1 cellular context compared by ENCODE assay signal in the genomic region with DNA sequence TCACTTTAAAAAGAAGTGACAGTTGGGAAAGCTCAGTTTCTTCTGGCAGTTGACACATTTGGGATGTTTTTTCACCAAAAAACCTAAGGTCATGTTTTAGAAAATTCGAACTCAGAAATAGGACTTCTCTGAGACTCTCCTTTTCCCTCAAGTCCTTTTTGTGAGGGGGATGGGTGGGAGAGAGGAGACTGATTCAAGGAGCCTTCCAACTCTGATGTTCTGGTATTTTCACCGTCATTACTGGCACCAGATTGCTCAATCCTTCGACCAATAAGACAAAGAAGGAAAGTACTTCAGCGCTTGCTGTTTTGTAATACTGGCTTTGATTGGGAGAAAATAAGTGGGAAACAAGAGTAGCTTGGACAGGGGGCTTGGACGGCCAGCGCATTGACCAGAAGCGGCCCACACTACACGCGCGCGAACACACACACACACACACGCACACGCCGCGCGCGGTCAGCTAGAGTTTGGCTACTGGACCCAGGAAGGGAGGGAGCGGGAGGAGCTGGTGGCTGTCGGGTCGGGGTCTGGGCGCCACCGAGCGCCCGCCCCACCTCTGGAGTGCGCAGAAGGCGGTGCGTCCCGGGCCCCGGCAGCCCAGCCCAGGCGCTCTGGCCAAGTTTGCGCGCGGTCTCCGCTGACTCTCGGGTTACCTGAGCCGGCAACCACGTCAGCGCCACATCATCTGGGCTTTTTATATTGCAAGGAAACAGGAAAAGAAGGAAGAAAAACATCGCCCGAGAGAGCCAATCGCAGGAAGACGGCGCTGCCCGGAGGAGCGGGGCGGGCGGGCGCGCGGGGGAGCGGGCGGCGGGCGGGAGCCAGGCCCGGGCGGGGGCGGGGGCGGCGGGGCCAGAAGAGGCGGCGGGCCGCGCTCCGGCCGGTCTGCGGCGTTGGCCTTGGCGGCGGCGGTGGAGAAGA.
TF ChIP-seq lines count a peak whose summit lies in the region.

A gene (plus strand): TSS at position 855 of the 921 bp plus-strand sequence. CDS start 66 bp downstream, at position 921.

TF ChIP-seq in WTC11, 78 proteins besides CTCF, POLR2A, EP300 and RAD21 (continued from another document):
- TF ChIP-seq, protein P1, sequence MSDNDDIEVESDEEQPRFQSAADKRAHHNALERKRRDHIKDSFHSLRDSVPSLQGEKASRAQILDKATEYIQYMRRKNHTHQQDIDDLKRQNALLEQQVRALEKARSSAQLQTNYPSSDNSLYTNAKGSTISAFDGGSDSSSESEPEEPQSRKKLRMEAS (CRISPR knock-in tag; IDR thresholded peaks at IDR 0.05), result peak; percentile 30; the same call in 1 of the 2 replicates
- TF ChIP-seq SP1 (CRISPR knock-in tag; conservative IDR thresholded peaks at IDR 0.05) (peak; percentile 14; the same call in 1 of the 2 replicates), NFYB (CRISPR knock-in tag; conservative IDR thresholded peaks at IDR 0.05; ENCODE audit: low read depth) (0 out of 2 replicates have a peak, but pooled peaks have one; percentile 15), ELF4 (CRISPR knock-in tag; IDR thresholded peaks at IDR 0.05; ENCODE audit: low read depth) (no peak)
